ENCODE assay signal across 7 cellular contexts in the genomic region with DNA sequence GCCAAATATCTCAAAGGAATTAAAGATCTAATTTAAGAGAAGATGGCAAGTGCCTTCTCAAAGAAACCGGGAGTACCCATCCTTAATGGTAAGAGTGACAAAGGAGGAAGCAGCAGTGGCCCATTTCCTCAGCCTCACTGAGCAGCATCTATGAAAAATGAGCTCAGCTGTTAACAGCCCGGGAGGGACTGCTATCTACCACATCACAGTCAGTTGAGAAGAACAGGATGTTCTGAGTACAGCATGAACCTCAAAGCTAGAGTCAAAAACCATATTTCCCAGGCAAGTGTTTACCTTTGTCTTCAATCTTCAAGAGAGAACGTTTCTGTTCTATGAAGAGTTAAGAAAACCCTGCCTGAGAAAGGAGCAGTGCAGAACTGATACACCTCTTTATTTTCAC.
DNase-seq lines count a peak whose midpoint lies in the region; ATAC-seq and TF ChIP-seq lines count a peak whose summit lies in the region.

No MANE protein-coding gene starts in this region.

- H3K4me3 ChIP-seq in fibroblast of villous mesenchyme (ENCODE audit: low read depth, low read length) (no peak overlapping the region), neural progenitor cell (no peak overlapping the region)

- no peaks in the 10 kb centered on the region for H3K9me3 ChIP-seq in neural progenitor cell (ENCODE audit: low read depth)

- peaks cover 8% of the 10 kb centered on the region for H3K9me3 Mint-ChIP-seq in activated CD8-positive, alpha-beta T cell treated with anti-CD3 and anti-CD28 coated beads for 36 hours
- H3K9me3 Mint-ChIP-seq in neural progenitor cell: no peaks in the 10 kb centered on the region

- no peaks in the 10 kb centered on the region for H4K20me1 ChIP-seq in neural progenitor cell (ENCODE audit: low read depth)

- peaks cover 7% of the 10 kb centered on the region for H3K4me1 ChIP-seq in neural progenitor cell

- H3K36me3 Mint-ChIP-seq in activated CD8-positive, alpha-beta T cell treated with anti-CD3 and anti-CD28 coated beads for 36 hours (ENCODE audit: low read depth): peaks cover 15% of the 10 kb centered on the region
- no peaks in the 10 kb centered on the region for H3K36me3 Mint-ChIP-seq in neural progenitor cell

- peak overlapping the region; percentile 56 for H3K4me3 Mint-ChIP-seq in activated CD8-positive, alpha-beta T cell treated with anti-CD3 and anti-CD28 coated beads for 36 hours
- no peak overlapping the region for H3K4me3 Mint-ChIP-seq in neural progenitor cell

- H2AFZ ChIP-seq in neural progenitor cell (replicated peaks): no peak overlapping the region

- no peaks in the 10 kb centered on the region for H3K27me3 Mint-ChIP-seq in activated CD8-positive, alpha-beta T cell treated with anti-CD3 and anti-CD28 coated beads for 36 hours
- H3K27me3 Mint-ChIP-seq in neural progenitor cell (ENCODE audit: insufficient read depth, low read depth): peaks cover 2% of the 10 kb centered on the region

- peak overlapping the region; percentile 89 for H3K27ac Mint-ChIP-seq in activated CD8-positive, alpha-beta T cell treated with anti-CD3 and anti-CD28 coated beads for 36 hours
- H3K27ac Mint-ChIP-seq in neural progenitor cell: no peak overlapping the region

- POLR2A ChIA-PET in activated CD8-positive, alpha-beta T cell treated with anti-CD3 and anti-CD28 coated beads for 36 hours (lab: Charles Lee): interaction anchor here (0.9 to 2.7 kb wide), 5 partner anchors 11 to 114 kb away, joined by 3 to 6 read pairs (median 3); a partner anchor contains a TSS

- no peak for TF ChIP-seq CTCF in activated CD8-positive, alpha-beta T cell treated with anti-CD3 and anti-CD28 coated beads for 36 hours (IDR thresholded peaks at IDR 0.05)
- TF ChIP-seq CTCF in fibroblast of villous mesenchyme (IDR thresholded peaks at IDR 0.05; ENCODE audit: insufficient read depth, low read depth, low read length) (no peak), neural progenitor cell (IDR thresholded peaks at IDR 0.05) (no peak)

- no peak overlapping the region for H3K9ac ChIP-seq in neural progenitor cell

- H3K36me3 ChIP-seq in neural progenitor cell: no peaks in the 10 kb centered on the region

- no peaks in the 10 kb centered on the region for H3F3A ChIP-seq in neural progenitor cell (ENCODE audit: low read depth)

- no peak overlapping the region for H3K4me2 ChIP-seq in neural progenitor cell

- H3K27ac ChIP-seq in neural progenitor cell: no peak overlapping the region

- H3K4me1 Mint-ChIP-seq in activated CD8-positive, alpha-beta T cell treated with anti-CD3 and anti-CD28 coated beads for 36 hours (ENCODE audit: low read depth): peaks cover 79% of the 10 kb centered on the region
- H3K4me1 Mint-ChIP-seq in neural progenitor cell: peaks cover 10% of the 10 kb centered on the region

- no peaks in the 10 kb centered on the region for H3K79me2 ChIP-seq in neural progenitor cell (ENCODE audit: low read depth)

- peak; percentile 71 for DNase-seq in activated CD8-positive, alpha-beta T cell treated with anti-CD3 and anti-CD28 coated beads for 36 hours
- peak; percentile 93 for DNase-seq in fibroblast of villous mesenchyme (ENCODE audit: low read depth)
- peak in 2 of 3 experiments; percentile 9 to 41 for DNase-seq in stimulated activated CD4-positive, alpha-beta T cell treated with anti-CD3 and anti-CD28 coated beads, TNF-alpha, amount 100 ng/mL, for 4 hours (ENCODE audit: low read depth in 3 of 3)
- no peak for DNase-seq in neural progenitor cell (ENCODE audit: low spot score)
- DNase-seq in NCI-H1694 treated with DMSO at 0.1 percent for 48 hours (lab: John Stamatoyannopoulos, UW): no peak

- CTCF ChIA-PET in activated CD8-positive, alpha-beta T cell treated with anti-CD3 and anti-CD28 coated beads for 36 hours (lab: Charles Lee): interaction anchor here (0.6 to 1.8 kb wide), 10 partner anchors 9 to 648 kb away, joined by 3 to 7 read pairs (median 3); no protein-coding TSS in a partner anchor

- no peaks in the 10 kb centered on the region for H3K27me3 ChIP-seq in neural progenitor cell

- ATAC-seq in GM19351 (IDR thresholded peaks at IDR 0.05; ENCODE audit: unreplicated experiment): peak; percentile 72
- ATAC-seq in HG03135 (IDR thresholded peaks at IDR 0.05; ENCODE audit: unreplicated experiment): peak; percentile 71
- ATAC-seq in activated CD8-positive, alpha-beta T cell treated with anti-CD3 and anti-CD28 coated beads for 36 hours: peak; percentile 91

- intact Hi-C loops in activated CD8-positive, alpha-beta T cell treated with anti-CD3 and anti-CD28 coated beads for 36 hours (cut with micrococcal nuclease): no loop called here

Comparison
In these comparisons a context has a peak if more than half of its experiments do, and no peak if none do; other contexts are left out.
1. DNase-seq: peak in activated CD8-positive, alpha-beta T cell treated with anti-CD3 and anti-CD28 coated beads for 36 hours (single experiment), fibroblast of villous mesenchyme (single experiment) and stimulated activated CD4-positive, alpha-beta T cell treated with anti-CD3 and anti-CD28 coated beads, TNF-alpha, amount 100 ng/mL, for 4 hours (2 of 3); none in neural progenitor cell (single experiment) and NCI-H1694 treated with DMSO at 0.1 percent for 48 hours (single experiment).
2. Peak in every context shown above with its lines, with median percentiles within 50 percentile points of each other: ATAC-seq.